In genomic region chr12:125065021-125065752, GRCh38 we compare ENCODE assay signal across 8 cellular contexts. TPM values are rescaled to one million over a fixed set of nuclear protein-coding genes. Genes with fewer than 3 reads are reported as not detected.
A peak's percentile ranks its signal among the peaks of the same experiment; 100 is the strongest.
DNase-seq lines count a peak whose midpoint lies in the region; ATAC-seq, FAIRE-seq and TF ChIP-seq lines count a peak whose summit lies in the region.

Gene AACS (plus strand): TSS chr12:125065435. CDS start chr12:125065585, 150 bp downstream.

- H3K4me1 ChIP-seq in adrenal gland (replicated peaks in 1 of 2): peaks cover 0 to 12% of the 10 kb centered on the region in 2 donors
- H3K4me1 ChIP-seq in prostate gland (replicated peaks): peaks cover 5% of the 10 kb centered on the region

- ATAC-seq in HG02571 (IDR thresholded peaks at IDR 0.05; ENCODE audit: unreplicated experiment) (peak; percentile 86), left cardiac atrium (peak; percentile 97 to 98)

- FAIRE-seq in GM12891 (lab: Jason Lieb, UNC): peak; percentile 80

- peak within 1 kb of the TSS in 2 of 5 donors; percentile 32 to 51 for H3K27ac ChIP-seq in adrenal gland
- peak within 1 kb of the TSS; percentile 54 to 81 for H3K27ac ChIP-seq in prostate gland

- H3K36me3 ChIP-seq in adrenal gland (replicated peaks in 1 of 2): no peaks in the 10 kb centered on the region
- no peaks in the 10 kb centered on the region for H3K36me3 ChIP-seq in prostate gland

- intact Hi-C loops in adrenal gland (cut with DNase I): no loop called here
- intact Hi-C loops in left cardiac atrium (cut with DNase I): loop anchor here in 1 of 2 donors (2.0 kb wide), 1 partner anchor 14 kb away; no protein-coding TSS in a partner anchor
- intact Hi-C loops in prostate gland (cut with DNase I): no loop called here

- H3K9me3 ChIP-seq in adrenal gland (replicated peaks in 1 of 3): peaks cover 0 to 4% (median 0%) of the 10 kb centered on the region in 3 donors
- H3K9me3 ChIP-seq in prostate gland: no peaks in the 10 kb centered on the region

- 0% methylated on average over 5 to 75 of the region's 75 CpGs for WGBS in adrenal gland, 4 donors
- under 1% methylated on average over 53 of the region's 75 CpGs for whole genome bisulfite sequencing in prostate gland

- DNase-seq in GM12891 (ENCODE audit: insufficient read length, low spot score) (peak; percentile 96), NB4 (ENCODE audit: low read depth) (peak; percentile 88), T-helper 1 cell (peak; percentile 55 to 74 (median 71)), adrenal gland (peak; percentile 62 to 83 (median 75)), left cardiac atrium (peak; percentile 81), prostate gland (ENCODE audit: low spot score) (peak; percentile 66), ureter (ENCODE audit: low spot score) (peak; percentile 80)

- TF ChIP-seq CTCF in NB4 (IDR thresholded peaks at IDR 0.05; ENCODE audit: low read depth, low read length) (no peak), adrenal gland (IDR thresholded peaks at IDR 0.05) (no peak), prostate gland (IDR thresholded peaks at IDR 0.05) (no peak)

- H3K4me3 ChIP-seq in NB4 (ENCODE audit: low read depth, low read length): peak within 1 kb of the TSS; percentile 68
- H3K4me3 ChIP-seq in adrenal gland: peak within 1 kb of the TSS in 3 of 4 donors; percentile 43 to 84 (median 74)
- H3K4me3 ChIP-seq in prostate gland: peak within 1 kb of the TSS; percentile 62 to 83

- H3K27me3 ChIP-seq in adrenal gland (no peaks in the 10 kb centered on the region), prostate gland (replicated peaks; ENCODE audit: insufficient read depth) (no peaks in the 10 kb centered on the region)

- TF ChIP-seq POLR2A in GM12891 (IDR thresholded peaks at IDR 0.05; ENCODE audit: low read depth, low read length) (no peak), NB4 (IDR thresholded peaks at IDR 0.05; ENCODE audit: extremely low read depth, insufficient read length) (peak; percentile 40), adrenal gland (IDR thresholded peaks at IDR 0.05) (peak; percentile 30 to 58), prostate gland (IDR thresholded peaks at IDR 0.05) (peak; percentile 59)

TF ChIP-seq in GM12891, 5 proteins besides CTCF, POLR2A, EP300 and RAD21:
- peak; percentile 59; the same call in 1 of the 2 replicates for TF ChIP-seq POLR2AphosphoS5 (IDR thresholded peaks at IDR 0.05; ENCODE audit: low read depth, low read length)
- no peak for TF ChIP-seq SPI1 (IDR thresholded peaks at IDR 0.05; ENCODE audit: low read depth, low read length)
- no peak for TF ChIP-seq PAX5 (IDR thresholded peaks at IDR 0.05; ENCODE audit: insufficient read depth, low read length, severe bottlenecking)
- 0 out of 2 replicates have a peak, but pooled peaks have one; percentile 57 for TF ChIP-seq TAF1 (IDR thresholded peaks at IDR 0.05; ENCODE audit: low read depth, low read length)
- TF ChIP-seq POU2F2 (IDR thresholded peaks at IDR 0.05; ENCODE audit: low read depth, low read length): no peak

RNA-seq across cellular contexts. Expression of gene AACS, which starts in this region (rescaled TPM):
- 18.3 TPM for polyA plus RNA-seq in GM12891 (2012; ENCODE audit: low read depth, missing spikeins)
- total RNA-seq in adrenal gland: 10 to 100 TPM in 7 of 8 donors, 1 to 10 TPM in 1; 8.0 to 31.7 (median 14.1) TPM
- 10 to 100 TPM in 2 of 3 donors, 1 to 10 TPM in 1; 8.4 to 27.7 (median 16.2) TPM for polyA plus RNA-seq in adrenal gland
- total RNA-seq in left cardiac atrium: 10 to 100 TPM; 17.5 to 23.6 TPM
- 10 to 100 TPM; 20.4 to 21.0 TPM for total RNA-seq in prostate gland
- total RNA-seq in ureter: 31.4 TPM
